Comparison of ENCODE assay signal across 1 cellular context in genomic region chr14:82052778-82053177, GRCh38.
TF ChIP-seq lines count a peak whose summit lies in the region.

No MANE protein-coding gene starts in this region.

TF ChIP-seq in HepG2, 621 proteins besides CTCF, POLR2A, EP300 and RAD21 (continued from another document):
- TF ChIP-seq, protein P1, sequence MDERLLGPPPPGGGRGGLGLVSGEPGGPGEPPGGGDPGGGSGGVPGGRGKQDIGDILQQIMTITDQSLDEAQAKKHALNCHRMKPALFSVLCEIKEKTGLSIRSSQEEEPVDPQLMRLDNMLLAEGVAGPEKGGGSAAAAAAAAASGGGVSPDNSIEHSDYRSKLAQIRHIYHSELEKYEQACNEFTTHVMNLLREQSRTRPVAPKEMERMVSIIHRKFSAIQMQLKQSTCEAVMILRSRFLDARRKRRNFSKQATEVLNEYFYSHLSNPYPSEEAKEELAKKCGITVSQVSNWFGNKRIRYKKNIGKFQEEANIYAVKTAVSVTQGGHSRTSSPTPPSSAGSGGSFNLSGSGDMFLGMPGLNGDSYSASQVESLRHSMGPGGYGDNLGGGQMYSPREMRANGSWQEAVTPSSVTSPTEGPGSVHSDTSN (CRISPR knock-in tag; IDR thresholded peaks at IDR 0.05): no peak
- TF ChIP-seq IRX3 (CRISPR knock-in tag; IDR thresholded peaks at IDR 0.05; ENCODE audit: borderline replicate concordance, low read depth) (no peak), KLF15 (CRISPR knock-in tag; IDR thresholded peaks at IDR 0.05; ENCODE audit: borderline replicate concordance) (no peak)
